In genomic region chr14:73323889-73324535, GRCh38 we compare ENCODE assay signal across 1 cellular context.
TF ChIP-seq lines count a peak whose summit lies in the region.

No MANE protein-coding gene starts in this region.

TF ChIP-seq in GM12878, 131 proteins besides CTCF, POLR2A, EP300 and RAD21 (continued from another document):
- TF ChIP-seq ZNF24 (IDR thresholded peaks at IDR 0.05), result no peak
- TF ChIP-seq NR2C2 (IDR thresholded peaks at IDR 0.05; ENCODE audit: borderline replicate concordance, control insufficient read depth, insufficient read length, low read depth), result no peak
- TF ChIP-seq RCOR1 (conservative IDR thresholded peaks at IDR 0.05; ENCODE audit: low read depth, low read length), result no peak
- no peak for TF ChIP-seq SREBF1 (IDR thresholded peaks at IDR 0.05; ENCODE audit: low read length)
- TF ChIP-seq FOS (IDR thresholded peaks at IDR 0.05; ENCODE audit: borderline replicate concordance, extremely low read depth, insufficient read length), result no peak
- TF ChIP-seq E4F1 (IDR thresholded peaks at IDR 0.05; ENCODE audit: borderline replicate concordance, partially characterized antibody), result no peak
- no peak for TF ChIP-seq CREB1 (IDR thresholded peaks at IDR 0.05; ENCODE audit: low read depth)
- no peak for TF ChIP-seq TARDBP (IDR thresholded peaks at IDR 0.05; ENCODE audit: borderline replicate concordance)
- no peak for TF ChIP-seq MAX (IDR thresholded peaks at IDR 0.05; ENCODE audit: low read depth, low read length)
- TF ChIP-seq CUX1 (IDR thresholded peaks at IDR 0.05; ENCODE audit: insufficient replicate concordance, low read depth, low read length), result no peak
- no peak for TF ChIP-seq ZBTB4 (CRISPR knock-in tag; IDR thresholded peaks at IDR 0.05)
